ENCODE assay signal across 1 cellular context in the genomic region with DNA sequence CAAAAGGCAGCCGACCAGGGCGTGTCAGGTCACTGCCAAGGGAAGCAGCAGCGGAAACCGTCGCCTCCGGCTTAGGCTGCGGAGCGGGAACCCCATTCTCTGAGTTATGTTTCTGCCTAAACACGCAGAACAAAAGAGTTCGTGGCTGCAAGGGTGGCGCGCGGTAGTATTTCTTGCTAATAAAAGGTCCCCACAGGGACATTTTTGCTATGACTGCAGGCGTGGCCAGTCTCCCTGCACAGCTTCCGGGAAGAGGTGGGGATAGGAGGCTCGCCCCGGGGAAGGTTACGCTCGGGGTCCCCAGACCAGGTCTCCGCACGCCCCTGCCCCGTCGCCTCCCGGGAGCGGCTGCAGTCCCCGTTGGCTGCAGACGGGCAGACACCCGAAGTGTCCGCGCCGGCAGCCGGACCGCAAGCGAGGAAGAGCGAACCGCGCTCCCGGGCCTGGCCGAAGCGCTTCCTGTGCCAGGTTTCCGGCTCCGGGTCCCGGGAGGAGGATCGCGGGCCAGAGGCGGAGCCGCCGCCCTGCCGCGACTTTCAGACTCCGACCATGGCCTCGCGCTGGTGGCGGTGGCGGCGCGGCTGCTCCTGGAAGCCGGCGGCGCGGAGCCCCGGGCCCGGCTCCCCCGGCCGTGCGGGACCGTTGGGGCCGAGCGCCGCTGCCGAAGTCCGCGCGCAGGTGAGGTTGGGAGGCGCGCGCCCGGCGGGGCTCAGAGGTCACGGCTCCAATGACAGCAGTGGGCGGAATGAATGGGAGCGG.
TF ChIP-seq lines count a peak whose summit lies in the region.

A gene with protein sequence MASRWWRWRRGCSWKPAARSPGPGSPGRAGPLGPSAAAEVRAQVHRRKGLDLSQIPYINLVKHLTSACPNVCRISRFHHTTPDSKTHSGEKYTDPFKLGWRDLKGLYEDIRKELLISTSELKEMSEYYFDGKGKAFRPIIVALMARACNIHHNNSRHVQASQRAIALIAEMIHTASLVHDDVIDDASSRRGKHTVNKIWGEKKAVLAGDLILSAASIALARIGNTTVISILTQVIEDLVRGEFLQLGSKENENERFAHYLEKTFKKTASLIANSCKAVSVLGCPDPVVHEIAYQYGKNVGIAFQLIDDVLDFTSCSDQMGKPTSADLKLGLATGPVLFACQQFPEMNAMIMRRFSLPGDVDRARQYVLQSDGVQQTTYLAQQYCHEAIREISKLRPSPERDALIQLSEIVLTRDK (plus strand): TSS at position 539 of the 759 bp plus-strand sequence. CDS start 11 bp downstream, at position 550.

TF ChIP-seq in HepG2, 621 proteins besides CTCF, POLR2A, EP300 and RAD21 (continued from another document and continues in another):
- TF ChIP-seq, protein P1, sequence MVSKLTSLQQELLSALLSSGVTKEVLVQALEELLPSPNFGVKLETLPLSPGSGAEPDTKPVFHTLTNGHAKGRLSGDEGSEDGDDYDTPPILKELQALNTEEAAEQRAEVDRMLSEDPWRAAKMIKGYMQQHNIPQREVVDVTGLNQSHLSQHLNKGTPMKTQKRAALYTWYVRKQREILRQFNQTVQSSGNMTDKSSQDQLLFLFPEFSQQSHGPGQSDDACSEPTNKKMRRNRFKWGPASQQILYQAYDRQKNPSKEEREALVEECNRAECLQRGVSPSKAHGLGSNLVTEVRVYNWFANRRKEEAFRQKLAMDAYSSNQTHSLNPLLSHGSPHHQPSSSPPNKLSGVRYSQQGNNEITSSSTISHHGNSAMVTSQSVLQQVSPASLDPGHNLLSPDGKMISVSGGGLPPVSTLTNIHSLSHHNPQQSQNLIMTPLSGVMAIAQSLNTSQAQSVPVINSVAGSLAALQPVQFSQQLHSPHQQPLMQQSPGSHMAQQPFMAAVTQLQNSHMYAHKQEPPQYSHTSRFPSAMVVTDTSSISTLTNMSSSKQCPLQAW (CRISPR knock-in tag; IDR thresholded peaks at IDR 0.05): peak; percentile 74
- TF ChIP-seq ASH2L (IDR thresholded peaks at IDR 0.05; ENCODE audit: insufficient read length, low read depth, low read length) (peak; percentile 92), CBFB (CRISPR knock-in tag; IDR thresholded peaks at IDR 0.05) (no peak), ETV5 (CRISPR knock-in tag; IDR thresholded peaks at IDR 0.05; ENCODE audit: borderline replicate concordance) (peak; percentile 51), ZNF598 (CRISPR knock-in tag; IDR thresholded peaks at IDR 0.05; ENCODE audit: borderline replicate concordance) (no peak), NKX3-1 (CRISPR knock-in tag; IDR thresholded peaks at IDR 0.05) (0 out of 2 replicates have a peak, but pooled peaks have one; percentile 12), ZNF546 (CRISPR knock-in tag; conservative IDR thresholded peaks at IDR 0.05) (peak; percentile 68; the same call in 1 of the 2 replicates), ZFP36L1 (CRISPR knock-in tag; IDR thresholded peaks at IDR 0.05) (peak; percentile 45; the same call in 1 of the 2 replicates), TBX2 (CRISPR knock-in tag; IDR thresholded peaks at IDR 0.05; ENCODE audit: borderline replicate concordance) (peak; percentile 63; the same call in 1 of the 2 replicates), ZNF7 (CRISPR knock-in tag; IDR thresholded peaks at IDR 0.05) (0 out of 2 replicates have a peak, but pooled peaks have one; percentile 5), ZNF460 (CRISPR knock-in tag; IDR thresholded peaks at IDR 0.05; ENCODE audit: borderline replicate concordance) (no peak), ZNF775 (CRISPR knock-in tag; IDR thresholded peaks at IDR 0.05; ENCODE audit: borderline replicate concordance) (no peak), ZNF235 (CRISPR knock-in tag; IDR thresholded peaks at IDR 0.05; ENCODE audit: borderline replicate concordance) (no peak), ZNF652 (CRISPR knock-in tag; IDR thresholded peaks at IDR 0.05; ENCODE audit: borderline replicate concordance, low read depth) (no peak), NFE2L2 (IDR thresholded peaks at IDR 0.05; ENCODE audit: low read length) (no peak), MIER3 (CRISPR knock-in tag; IDR thresholded peaks at IDR 0.05; ENCODE audit: borderline replicate concordance) (no peak), HOXA7 (CRISPR knock-in tag; IDR thresholded peaks at IDR 0.05) (no peak), POLR2AphosphoS5 (IDR thresholded peaks at IDR 0.05; ENCODE audit: low read depth, low read length) (peak; percentile 50; the same call in 1 of the 2 replicates), ZNF883 (CRISPR knock-in tag; IDR thresholded peaks at IDR 0.05; ENCODE audit: not compliant biosample characterization) (no peak), POGZ (CRISPR knock-in tag; IDR thresholded peaks at IDR 0.05) (no peak), SP140L (CRISPR knock-in tag; IDR thresholded peaks at IDR 0.05; ENCODE audit: borderline replicate concordance) (no peak), ZNF382 (CRISPR knock-in tag; IDR thresholded peaks at IDR 0.05; ENCODE audit: borderline replicate concordance) (no peak), ZFP82 (CRISPR knock-in tag; IDR thresholded peaks at IDR 0.05; ENCODE audit: borderline replicate concordance) (peak; percentile 25; the same call in 1 of the 2 replicates), SCMH1 (CRISPR knock-in tag; IDR thresholded peaks at IDR 0.05; ENCODE audit: borderline replicate concordance) (no peak), ARNTL (CRISPR knock-in tag; IDR thresholded peaks at IDR 0.05) (no peak), TCF7L2 (IDR thresholded peaks at IDR 0.05; ENCODE audit: low read depth, low read length) (no peak), TBL1XR1 (IDR thresholded peaks at IDR 0.05; ENCODE audit: borderline replicate concordance, low read length, partially characterized antibody) (no peak)
- TF ChIP-seq, protein P2, sequence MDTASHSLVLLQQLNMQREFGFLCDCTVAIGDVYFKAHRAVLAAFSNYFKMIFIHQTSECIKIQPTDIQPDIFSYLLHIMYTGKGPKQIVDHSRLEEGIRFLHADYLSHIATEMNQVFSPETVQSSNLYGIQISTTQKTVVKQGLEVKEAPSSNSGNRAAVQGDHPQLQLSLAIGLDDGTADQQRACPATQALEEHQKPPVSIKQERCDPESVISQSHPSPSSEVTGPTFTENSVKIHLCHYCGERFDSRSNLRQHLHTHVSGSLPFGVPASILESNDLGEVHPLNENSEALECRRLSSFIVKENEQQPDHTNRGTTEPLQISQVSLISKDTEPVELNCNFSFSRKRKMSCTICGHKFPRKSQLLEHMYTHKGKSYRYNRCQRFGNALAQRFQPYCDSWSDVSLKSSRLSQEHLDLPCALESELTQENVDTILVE (CRISPR knock-in tag; IDR thresholded peaks at IDR 0.05): no peak
- TF ChIP-seq, protein P3, sequence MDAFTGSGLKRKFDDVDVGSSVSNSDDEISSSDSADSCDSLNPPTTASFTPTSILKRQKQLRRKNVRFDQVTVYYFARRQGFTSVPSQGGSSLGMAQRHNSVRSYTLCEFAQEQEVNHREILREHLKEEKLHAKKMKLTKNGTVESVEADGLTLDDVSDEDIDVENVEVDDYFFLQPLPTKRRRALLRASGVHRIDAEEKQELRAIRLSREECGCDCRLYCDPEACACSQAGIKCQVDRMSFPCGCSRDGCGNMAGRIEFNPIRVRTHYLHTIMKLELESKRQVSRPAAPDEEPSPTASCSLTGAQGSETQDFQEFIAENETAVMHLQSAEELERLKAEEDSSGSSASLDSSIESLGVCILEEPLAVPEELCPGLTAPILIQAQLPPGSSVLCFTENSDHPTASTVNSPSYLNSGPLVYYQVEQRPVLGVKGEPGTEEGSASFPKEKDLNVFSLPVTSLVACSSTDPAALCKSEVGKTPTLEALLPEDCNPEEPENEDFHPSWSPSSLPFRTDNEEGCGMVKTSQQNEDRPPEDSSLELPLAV (CRISPR knock-in tag; conservative IDR thresholded peaks at IDR 0.05; ENCODE audit: low read depth): no peak
- TF ChIP-seq, protein P4, sequence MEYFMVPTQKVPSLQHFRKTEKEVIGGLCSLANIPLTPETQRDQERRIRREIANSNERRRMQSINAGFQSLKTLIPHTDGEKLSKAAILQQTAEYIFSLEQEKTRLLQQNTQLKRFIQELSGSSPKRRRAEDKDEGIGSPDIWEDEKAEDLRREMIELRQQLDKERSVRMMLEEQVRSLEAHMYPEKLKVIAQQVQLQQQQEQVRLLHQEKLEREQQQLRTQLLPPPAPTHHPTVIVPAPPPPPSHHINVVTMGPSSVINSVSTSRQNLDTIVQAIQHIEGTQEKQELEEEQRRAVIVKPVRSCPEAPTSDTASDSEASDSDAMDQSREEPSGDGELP (IDR thresholded peaks at IDR 0.05; ENCODE audit: borderline replicate concordance, low read depth): no peak
- TF ChIP-seq, protein P5, sequence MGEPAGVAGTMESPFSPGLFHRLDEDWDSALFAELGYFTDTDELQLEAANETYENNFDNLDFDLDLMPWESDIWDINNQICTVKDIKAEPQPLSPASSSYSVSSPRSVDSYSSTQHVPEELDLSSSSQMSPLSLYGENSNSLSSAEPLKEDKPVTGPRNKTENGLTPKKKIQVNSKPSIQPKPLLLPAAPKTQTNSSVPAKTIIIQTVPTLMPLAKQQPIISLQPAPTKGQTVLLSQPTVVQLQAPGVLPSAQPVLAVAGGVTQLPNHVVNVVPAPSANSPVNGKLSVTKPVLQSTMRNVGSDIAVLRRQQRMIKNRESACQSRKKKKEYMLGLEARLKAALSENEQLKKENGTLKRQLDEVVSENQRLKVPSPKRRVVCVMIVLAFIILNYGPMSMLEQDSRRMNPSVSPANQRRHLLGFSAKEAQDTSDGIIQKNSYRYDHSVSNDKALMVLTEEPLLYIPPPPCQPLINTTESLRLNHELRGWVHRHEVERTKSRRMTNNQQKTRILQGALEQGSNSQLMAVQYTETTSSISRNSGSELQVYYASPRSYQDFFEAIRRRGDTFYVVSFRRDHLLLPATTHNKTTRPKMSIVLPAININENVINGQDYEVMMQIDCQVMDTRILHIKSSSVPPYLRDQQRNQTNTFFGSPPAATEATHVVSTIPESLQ (CRISPR knock-in tag; conservative IDR thresholded peaks at IDR 0.05): no peak
- TF ChIP-seq, protein P6, sequence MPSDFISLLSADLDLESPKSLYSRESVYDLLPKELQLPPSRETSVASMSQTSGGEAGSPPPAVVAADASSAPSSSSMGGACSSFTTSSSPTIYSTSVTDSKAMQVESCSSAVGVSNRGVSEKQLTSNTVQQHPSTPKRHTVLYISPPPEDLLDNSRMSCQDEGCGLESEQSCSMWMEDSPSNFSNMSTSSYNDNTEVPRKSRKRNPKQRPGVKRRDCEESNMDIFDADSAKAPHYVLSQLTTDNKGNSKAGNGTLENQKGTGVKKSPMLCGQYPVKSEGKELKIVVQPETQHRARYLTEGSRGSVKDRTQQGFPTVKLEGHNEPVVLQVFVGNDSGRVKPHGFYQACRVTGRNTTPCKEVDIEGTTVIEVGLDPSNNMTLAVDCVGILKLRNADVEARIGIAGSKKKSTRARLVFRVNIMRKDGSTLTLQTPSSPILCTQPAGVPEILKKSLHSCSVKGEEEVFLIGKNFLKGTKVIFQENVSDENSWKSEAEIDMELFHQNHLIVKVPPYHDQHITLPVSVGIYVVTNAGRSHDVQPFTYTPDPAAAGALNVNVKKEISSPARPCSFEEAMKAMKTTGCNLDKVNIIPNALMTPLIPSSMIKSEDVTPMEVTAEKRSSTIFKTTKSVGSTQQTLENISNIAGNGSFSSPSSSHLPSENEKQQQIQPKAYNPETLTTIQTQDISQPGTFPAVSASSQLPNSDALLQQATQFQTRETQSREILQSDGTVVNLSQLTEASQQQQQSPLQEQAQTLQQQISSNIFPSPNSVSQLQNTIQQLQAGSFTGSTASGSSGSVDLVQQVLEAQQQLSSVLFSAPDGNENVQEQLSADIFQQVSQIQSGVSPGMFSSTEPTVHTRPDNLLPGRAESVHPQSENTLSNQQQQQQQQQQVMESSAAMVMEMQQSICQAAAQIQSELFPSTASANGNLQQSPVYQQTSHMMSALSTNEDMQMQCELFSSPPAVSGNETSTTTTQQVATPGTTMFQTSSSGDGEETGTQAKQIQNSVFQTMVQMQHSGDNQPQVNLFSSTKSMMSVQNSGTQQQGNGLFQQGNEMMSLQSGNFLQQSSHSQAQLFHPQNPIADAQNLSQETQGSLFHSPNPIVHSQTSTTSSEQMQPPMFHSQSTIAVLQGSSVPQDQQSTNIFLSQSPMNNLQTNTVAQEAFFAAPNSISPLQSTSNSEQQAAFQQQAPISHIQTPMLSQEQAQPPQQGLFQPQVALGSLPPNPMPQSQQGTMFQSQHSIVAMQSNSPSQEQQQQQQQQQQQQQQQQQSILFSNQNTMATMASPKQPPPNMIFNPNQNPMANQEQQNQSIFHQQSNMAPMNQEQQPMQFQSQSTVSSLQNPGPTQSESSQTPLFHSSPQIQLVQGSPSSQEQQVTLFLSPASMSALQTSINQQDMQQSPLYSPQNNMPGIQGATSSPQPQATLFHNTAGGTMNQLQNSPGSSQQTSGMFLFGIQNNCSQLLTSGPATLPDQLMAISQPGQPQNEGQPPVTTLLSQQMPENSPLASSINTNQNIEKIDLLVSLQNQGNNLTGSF (CRISPR knock-in tag; IDR thresholded peaks at IDR 0.05): no peak
- TF ChIP-seq, protein P7, sequence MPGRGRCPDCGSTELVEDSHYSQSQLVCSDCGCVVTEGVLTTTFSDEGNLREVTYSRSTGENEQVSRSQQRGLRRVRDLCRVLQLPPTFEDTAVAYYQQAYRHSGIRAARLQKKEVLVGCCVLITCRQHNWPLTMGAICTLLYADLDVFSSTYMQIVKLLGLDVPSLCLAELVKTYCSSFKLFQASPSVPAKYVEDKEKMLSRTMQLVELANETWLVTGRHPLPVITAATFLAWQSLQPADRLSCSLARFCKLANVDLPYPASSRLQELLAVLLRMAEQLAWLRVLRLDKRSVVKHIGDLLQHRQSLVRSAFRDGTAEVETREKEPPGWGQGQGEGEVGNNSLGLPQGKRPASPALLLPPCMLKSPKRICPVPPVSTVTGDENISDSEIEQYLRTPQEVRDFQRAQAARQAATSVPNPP (CRISPR knock-in tag; IDR thresholded peaks at IDR 0.05): no peak
- TF ChIP-seq, protein P8, sequence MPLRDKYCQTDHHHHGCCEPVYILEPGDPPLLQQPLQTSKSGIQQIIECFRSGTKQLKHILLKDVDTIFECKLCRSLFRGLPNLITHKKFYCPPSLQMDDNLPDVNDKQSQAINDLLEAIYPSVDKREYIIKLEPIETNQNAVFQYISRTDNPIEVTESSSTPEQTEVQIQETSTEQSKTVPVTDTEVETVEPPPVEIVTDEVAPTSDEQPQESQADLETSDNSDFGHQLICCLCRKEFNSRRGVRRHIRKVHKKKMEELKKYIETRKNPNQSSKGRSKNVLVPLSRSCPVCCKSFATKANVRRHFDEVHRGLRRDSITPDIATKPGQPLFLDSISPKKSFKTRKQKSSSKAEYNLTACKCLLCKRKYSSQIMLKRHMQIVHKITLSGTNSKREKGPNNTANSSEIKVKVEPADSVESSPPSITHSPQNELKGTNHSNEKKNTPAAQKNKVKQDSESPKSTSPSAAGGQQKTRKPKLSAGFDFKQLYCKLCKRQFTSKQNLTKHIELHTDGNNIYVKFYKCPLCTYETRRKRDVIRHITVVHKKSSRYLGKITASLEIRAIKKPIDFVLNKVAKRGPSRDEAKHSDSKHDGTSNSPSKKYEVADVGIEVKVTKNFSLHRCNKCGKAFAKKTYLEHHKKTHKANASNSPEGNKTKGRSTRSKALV (CRISPR knock-in tag; IDR thresholded peaks at IDR 0.05): no peak
- TF ChIP-seq, protein P9, sequence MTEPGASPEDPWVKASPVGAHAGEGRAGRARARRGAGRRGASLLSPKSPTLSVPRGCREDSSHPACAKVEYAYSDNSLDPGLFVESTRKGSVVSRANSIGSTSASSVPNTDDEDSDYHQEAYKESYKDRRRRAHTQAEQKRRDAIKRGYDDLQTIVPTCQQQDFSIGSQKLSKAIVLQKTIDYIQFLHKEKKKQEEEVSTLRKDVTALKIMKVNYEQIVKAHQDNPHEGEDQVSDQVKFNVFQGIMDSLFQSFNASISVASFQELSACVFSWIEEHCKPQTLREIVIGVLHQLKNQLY (CRISPR knock-in tag; IDR thresholded peaks at IDR 0.05): 0 out of 2 replicates have a peak, but pooled peaks have one; percentile 11
